Comparison of ENCODE assay signal across 1 cellular context in genomic region chr17:28896884-28897768, GRCh38.
A peak's percentile ranks its signal among the peaks of the same experiment; 100 is the strongest.
TF ChIP-seq lines count a peak whose summit lies in the region.

Gene FLOT2, minus strand, starts transcription at chr17:28897733. Its CDS starts 159 bp downstream, at chr17:28897574.

TF ChIP-seq in HEK293, 187 proteins besides CTCF, POLR2A, EP300 and RAD21 (continued from another document and continues in another):
- TF ChIP-seq ZNF639 (tag by site-specific recombination; IDR thresholded peaks at IDR 0.05): no peak
- TF ChIP-seq ZNF555 (tag by site-specific recombination; conservative IDR thresholded peaks at IDR 0.05): no peak
- TF ChIP-seq ZBTB10 (tag by site-specific recombination; IDR thresholded peaks at IDR 0.05): peak; percentile 84
- TF ChIP-seq ZSCAN5A (tag by site-specific recombination; IDR thresholded peaks at IDR 0.05): no peak
- no peak for TF ChIP-seq ZNF521 (tag by site-specific recombination; IDR thresholded peaks at IDR 0.05)
- TF ChIP-seq REPIN1 (tag by site-specific recombination; IDR thresholded peaks at IDR 0.05; ENCODE audit: low read depth): no peak
- no peak; the same call in 1 of the 2 replicates for TF ChIP-seq ZNF561 (tag by site-specific recombination; IDR thresholded peaks at IDR 0.05; ENCODE audit: borderline replicate concordance)
- TF ChIP-seq ZNF157 (tag by site-specific recombination; IDR thresholded peaks at IDR 0.05): no peak
- no peak for TF ChIP-seq ZNF664 (tag by site-specific recombination; IDR thresholded peaks at IDR 0.05)
- TF ChIP-seq ZNF426 (tag by site-specific recombination; IDR thresholded peaks at IDR 0.05): no peak
- TF ChIP-seq KLF10 (tag by site-specific recombination; IDR thresholded peaks at IDR 0.05): peak; percentile 61; the same call in 1 of the 2 replicates
- no peak for TF ChIP-seq ZFP3 (tag by site-specific recombination; IDR thresholded peaks at IDR 0.05; ENCODE audit: low read depth)
- TF ChIP-seq MYNN (tag by site-specific recombination; IDR thresholded peaks at IDR 0.05; ENCODE audit: borderline replicate concordance): peak; percentile 60; the same call in 1 of the 2 replicates
- TF ChIP-seq GLI2 (tag by site-specific recombination; IDR thresholded peaks at IDR 0.05; ENCODE audit: borderline replicate concordance, low read depth): no peak
- no peak for TF ChIP-seq HOXA7 (CRISPR knock-in tag; IDR thresholded peaks at IDR 0.05; ENCODE audit: borderline replicate concordance)
- no peak for TF ChIP-seq ZNF660 (tag by site-specific recombination; IDR thresholded peaks at IDR 0.05)
- peak; percentile 99 for TF ChIP-seq GLIS1 (tag by site-specific recombination; IDR thresholded peaks at IDR 0.05)
- TF ChIP-seq TCF7L2 (IDR thresholded peaks at IDR 0.05; ENCODE audit: borderline replicate concordance, low read depth, low read length): no peak
- TF ChIP-seq BCL6B (tag by site-specific recombination; IDR thresholded peaks at IDR 0.05): no peak
- no peak for TF ChIP-seq ZNF701 (tag by site-specific recombination; IDR thresholded peaks at IDR 0.05)
- TF ChIP-seq ZNF488 (tag by site-specific recombination; IDR thresholded peaks at IDR 0.05): no peak
- no peak for TF ChIP-seq ZNF654 (tag by site-specific recombination; IDR thresholded peaks at IDR 0.05; ENCODE audit: low read depth)
- TF ChIP-seq ZNF830 (tag by site-specific recombination; IDR thresholded peaks at IDR 0.05; ENCODE audit: low read depth): no peak
- TF ChIP-seq ZBTB7A (tag by site-specific recombination; IDR thresholded peaks at IDR 0.05; ENCODE audit: low read depth): 0 out of 2 replicates have a peak, but pooled peaks have one; percentile 33
- TF ChIP-seq ZNF623 (tag by site-specific recombination; IDR thresholded peaks at IDR 0.05): peak; percentile 43
- TF ChIP-seq PRDM2 (tag by site-specific recombination; IDR thresholded peaks at IDR 0.05; ENCODE audit: borderline replicate concordance): 0 out of 2 replicates have a peak, but pooled peaks have one; percentile 30
- no peak for TF ChIP-seq ZNF280C (tag by site-specific recombination; IDR thresholded peaks at IDR 0.05)
- no peak for TF ChIP-seq ZNF677 (tag by site-specific recombination; IDR thresholded peaks at IDR 0.05)
- peak; percentile 92 for TF ChIP-seq PATZ1 (tag by site-specific recombination; IDR thresholded peaks at IDR 0.05)
- TF ChIP-seq ZNF629 (tag by site-specific recombination; IDR thresholded peaks at IDR 0.05): peak; percentile 53; the same call in 1 of the 2 replicates
- no peak for TF ChIP-seq ZNF148 (tag by site-specific recombination; IDR thresholded peaks at IDR 0.05; ENCODE audit: borderline replicate concordance)
- TF ChIP-seq ZNF560 (tag by site-specific recombination; IDR thresholded peaks at IDR 0.05; ENCODE audit: borderline replicate concordance): no peak
- TF ChIP-seq ZNF175 (tag by site-specific recombination; IDR thresholded peaks at IDR 0.05): no peak
- no peak for TF ChIP-seq ZNF621 (tag by site-specific recombination; IDR thresholded peaks at IDR 0.05)
- peak; percentile 77 for TF ChIP-seq KLF1 (tag by site-specific recombination; IDR thresholded peaks at IDR 0.05)
- no peak for TF ChIP-seq ZNF544 (tag by site-specific recombination; IDR thresholded peaks at IDR 0.05)
- TF ChIP-seq ZNF670 (tag by site-specific recombination; IDR thresholded peaks at IDR 0.05; ENCODE audit: low read depth): no peak
- no peak for TF ChIP-seq ZNF37A (tag by site-specific recombination; IDR thresholded peaks at IDR 0.05)
- TF ChIP-seq ZNF514 (tag by site-specific recombination; IDR thresholded peaks at IDR 0.05): no peak
- TF ChIP-seq ZNF366 (tag by site-specific recombination; conservative IDR thresholded peaks at IDR 0.05): peak; percentile 62
- no peak for TF ChIP-seq ZNF404 (tag by site-specific recombination; IDR thresholded peaks at IDR 0.05)
- TF ChIP-seq ZNF140 (tag by site-specific recombination; IDR thresholded peaks at IDR 0.05): no peak
